Comparison of ENCODE assay signal across 1 cellular context in the genomic region with DNA sequence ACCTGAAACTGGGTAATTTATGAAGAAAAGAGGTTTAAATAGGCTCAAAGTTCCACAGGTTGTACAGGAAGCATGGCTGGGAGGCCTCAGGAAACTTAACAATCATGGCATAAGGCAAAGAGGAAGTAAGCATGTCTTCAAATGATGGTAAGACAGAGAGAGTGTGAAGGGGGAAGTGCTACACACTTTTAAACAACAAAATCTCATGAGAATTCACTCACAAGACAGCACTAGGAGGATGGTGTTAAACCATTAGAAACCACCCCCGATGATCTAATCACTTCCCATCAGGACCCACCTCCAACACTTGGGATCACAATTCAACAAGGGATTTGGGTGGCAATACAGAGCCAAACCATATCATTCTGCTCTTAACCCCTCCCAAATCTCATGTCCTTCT.
TF ChIP-seq lines count a peak whose summit lies in the region.

No MANE protein-coding gene starts in this region.

TF ChIP-seq in K562, 482 proteins besides CTCF, POLR2A, EP300 and RAD21 (continued from another document and continues in another):
- TF ChIP-seq, protein P1, sequence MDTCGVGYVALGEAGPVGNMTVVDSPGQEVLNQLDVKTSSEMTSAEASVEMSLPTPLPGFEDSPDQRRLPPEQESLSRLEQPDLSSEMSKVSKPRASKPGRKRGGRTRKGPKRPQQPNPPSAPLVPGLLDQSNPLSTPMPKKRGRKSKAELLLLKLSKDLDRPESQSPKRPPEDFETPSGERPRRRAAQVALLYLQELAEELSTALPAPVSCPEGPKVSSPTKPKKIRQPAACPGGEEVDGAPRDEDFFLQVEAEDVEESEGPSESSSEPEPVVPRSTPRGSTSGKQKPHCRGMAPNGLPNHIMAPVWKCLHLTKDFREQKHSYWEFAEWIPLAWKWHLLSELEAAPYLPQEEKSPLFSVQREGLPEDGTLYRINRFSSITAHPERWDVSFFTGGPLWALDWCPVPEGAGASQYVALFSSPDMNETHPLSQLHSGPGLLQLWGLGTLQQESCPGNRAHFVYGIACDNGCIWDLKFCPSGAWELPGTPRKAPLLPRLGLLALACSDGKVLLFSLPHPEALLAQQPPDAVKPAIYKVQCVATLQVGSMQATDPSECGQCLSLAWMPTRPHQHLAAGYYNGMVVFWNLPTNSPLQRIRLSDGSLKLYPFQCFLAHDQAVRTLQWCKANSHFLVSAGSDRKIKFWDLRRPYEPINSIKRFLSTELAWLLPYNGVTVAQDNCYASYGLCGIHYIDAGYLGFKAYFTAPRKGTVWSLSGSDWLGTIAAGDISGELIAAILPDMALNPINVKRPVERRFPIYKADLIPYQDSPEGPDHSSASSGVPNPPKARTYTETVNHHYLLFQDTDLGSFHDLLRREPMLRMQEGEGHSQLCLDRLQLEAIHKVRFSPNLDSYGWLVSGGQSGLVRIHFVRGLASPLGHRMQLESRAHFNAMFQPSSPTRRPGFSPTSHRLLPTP (IDR thresholded peaks at IDR 0.05; ENCODE audit: borderline replicate concordance, extremely low read depth, insufficient read length), result no peak
- TF ChIP-seq, protein P2, sequence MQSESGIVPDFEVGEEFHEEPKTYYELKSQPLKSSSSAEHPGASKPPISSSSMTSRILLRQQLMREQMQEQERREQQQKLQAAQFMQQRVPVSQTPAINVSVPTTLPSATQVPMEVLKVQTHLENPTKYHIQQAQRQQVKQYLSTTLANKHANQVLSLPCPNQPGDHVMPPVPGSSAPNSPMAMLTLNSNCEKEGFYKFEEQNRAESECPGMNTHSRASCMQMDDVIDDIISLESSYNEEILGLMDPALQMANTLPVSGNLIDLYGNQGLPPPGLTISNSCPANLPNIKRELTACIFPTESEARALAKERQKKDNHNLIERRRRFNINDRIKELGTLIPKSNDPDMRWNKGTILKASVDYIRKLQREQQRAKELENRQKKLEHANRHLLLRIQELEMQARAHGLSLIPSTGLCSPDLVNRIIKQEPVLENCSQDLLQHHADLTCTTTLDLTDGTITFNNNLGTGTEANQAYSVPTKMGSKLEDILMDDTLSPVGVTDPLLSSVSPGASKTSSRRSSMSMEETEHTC (IDR thresholded peaks at IDR 0.05), result no peak
- TF ChIP-seq SAFB (IDR thresholded peaks at IDR 0.05; ENCODE audit: borderline replicate concordance, low read depth, low read length), result no peak
- peak; percentile 56; the same call in 1 of the 2 replicates for TF ChIP-seq DMBX1 (CRISPR knock-in tag; IDR thresholded peaks at IDR 0.05; ENCODE audit: borderline replicate concordance)
- TF ChIP-seq U2AF2 (optimal IDR thresholded peaks at IDR 0.05; ENCODE audit: low read depth, low read length), result no peak
- no peak for TF ChIP-seq ZNF224 (CRISPR knock-in tag; IDR thresholded peaks at IDR 0.05)
- no peak for TF ChIP-seq FOS (IDR thresholded peaks at IDR 0.05; ENCODE audit: extremely low read depth, insufficient read length)
- peak; percentile 95 for TF ChIP-seq L3MBTL2 (IDR thresholded peaks at IDR 0.05)
- no peak for TF ChIP-seq GABPA (tag; conservative IDR thresholded peaks at IDR 0.05; ENCODE audit: low read depth)
- TF ChIP-seq, protein P3, sequence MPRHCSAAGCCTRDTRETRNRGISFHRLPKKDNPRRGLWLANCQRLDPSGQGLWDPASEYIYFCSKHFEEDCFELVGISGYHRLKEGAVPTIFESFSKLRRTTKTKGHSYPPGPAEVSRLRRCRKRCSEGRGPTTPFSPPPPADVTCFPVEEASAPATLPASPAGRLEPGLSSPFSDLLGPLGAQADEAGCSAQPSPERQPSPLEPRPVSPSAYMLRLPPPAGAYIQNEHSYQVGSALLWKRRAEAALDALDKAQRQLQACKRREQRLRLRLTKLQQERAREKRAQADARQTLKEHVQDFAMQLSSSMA (CRISPR knock-in tag; IDR thresholded peaks at IDR 0.05), result no peak
- TF ChIP-seq DIDO1 (tag; IDR thresholded peaks at IDR 0.05; ENCODE audit: low read depth), result no peak
- TF ChIP-seq, protein P4, sequence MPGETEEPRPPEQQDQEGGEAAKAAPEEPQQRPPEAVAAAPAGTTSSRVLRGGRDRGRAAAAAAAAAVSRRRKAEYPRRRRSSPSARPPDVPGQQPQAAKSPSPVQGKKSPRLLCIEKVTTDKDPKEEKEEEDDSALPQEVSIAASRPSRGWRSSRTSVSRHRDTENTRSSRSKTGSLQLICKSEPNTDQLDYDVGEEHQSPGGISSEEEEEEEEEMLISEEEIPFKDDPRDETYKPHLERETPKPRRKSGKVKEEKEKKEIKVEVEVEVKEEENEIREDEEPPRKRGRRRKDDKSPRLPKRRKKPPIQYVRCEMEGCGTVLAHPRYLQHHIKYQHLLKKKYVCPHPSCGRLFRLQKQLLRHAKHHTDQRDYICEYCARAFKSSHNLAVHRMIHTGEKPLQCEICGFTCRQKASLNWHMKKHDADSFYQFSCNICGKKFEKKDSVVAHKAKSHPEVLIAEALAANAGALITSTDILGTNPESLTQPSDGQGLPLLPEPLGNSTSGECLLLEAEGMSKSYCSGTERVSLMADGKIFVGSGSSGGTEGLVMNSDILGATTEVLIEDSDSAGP (CRISPR knock-in tag; IDR thresholded peaks at IDR 0.05), result no peak
- TF ChIP-seq, protein P5, sequence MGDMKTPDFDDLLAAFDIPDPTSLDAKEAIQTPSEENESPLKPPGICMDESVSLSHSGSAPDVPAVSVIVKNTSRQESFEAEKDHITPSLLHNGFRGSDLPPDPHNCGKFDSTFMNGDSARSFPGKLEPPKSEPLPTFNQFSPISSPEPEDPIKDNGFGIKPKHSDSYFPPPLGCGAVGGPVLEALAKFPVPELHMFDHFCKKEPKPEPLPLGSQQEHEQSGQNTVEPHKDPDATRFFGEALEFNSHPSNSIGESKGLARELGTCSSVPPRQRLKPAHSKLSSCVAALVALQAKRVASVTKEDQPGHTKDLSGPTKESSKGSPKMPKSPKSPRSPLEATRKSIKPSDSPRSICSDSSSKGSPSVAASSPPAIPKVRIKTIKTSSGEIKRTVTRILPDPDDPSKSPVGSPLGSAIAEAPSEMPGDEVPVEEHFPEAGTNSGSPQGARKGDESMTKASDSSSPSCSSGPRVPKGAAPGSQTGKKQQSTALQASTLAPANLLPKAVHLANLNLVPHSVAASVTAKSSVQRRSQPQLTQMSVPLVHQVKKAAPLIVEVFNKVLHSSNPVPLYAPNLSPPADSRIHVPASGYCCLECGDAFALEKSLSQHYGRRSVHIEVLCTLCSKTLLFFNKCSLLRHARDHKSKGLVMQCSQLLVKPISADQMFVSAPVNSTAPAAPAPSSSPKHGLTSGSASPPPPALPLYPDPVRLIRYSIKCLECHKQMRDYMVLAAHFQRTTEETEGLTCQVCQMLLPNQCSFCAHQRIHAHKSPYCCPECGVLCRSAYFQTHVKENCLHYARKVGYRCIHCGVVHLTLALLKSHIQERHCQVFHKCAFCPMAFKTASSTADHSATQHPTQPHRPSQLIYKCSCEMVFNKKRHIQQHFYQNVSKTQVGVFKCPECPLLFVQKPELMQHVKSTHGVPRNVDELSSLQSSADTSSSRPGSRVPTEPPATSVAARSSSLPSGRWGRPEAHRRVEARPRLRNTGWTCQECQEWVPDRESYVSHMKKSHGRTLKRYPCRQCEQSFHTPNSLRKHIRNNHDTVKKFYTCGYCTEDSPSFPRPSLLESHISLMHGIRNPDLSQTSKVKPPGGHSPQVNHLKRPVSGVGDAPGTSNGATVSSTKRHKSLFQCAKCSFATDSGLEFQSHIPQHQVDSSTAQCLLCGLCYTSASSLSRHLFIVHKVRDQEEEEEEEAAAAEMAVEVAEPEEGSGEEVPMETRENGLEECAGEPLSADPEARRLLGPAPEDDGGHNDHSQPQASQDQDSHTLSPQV (IDR thresholded peaks at IDR 0.05), result peak; percentile 64; the same call in 1 of the 2 replicates
- TF ChIP-seq BMI1 (IDR thresholded peaks at IDR 0.05; ENCODE audit: low read length), result no peak
- 0 out of 2 replicates have a peak, but pooled peaks have one; percentile 50 for TF ChIP-seq ELF1 (tag; IDR thresholded peaks at IDR 0.05)
- TF ChIP-seq, protein P6, sequence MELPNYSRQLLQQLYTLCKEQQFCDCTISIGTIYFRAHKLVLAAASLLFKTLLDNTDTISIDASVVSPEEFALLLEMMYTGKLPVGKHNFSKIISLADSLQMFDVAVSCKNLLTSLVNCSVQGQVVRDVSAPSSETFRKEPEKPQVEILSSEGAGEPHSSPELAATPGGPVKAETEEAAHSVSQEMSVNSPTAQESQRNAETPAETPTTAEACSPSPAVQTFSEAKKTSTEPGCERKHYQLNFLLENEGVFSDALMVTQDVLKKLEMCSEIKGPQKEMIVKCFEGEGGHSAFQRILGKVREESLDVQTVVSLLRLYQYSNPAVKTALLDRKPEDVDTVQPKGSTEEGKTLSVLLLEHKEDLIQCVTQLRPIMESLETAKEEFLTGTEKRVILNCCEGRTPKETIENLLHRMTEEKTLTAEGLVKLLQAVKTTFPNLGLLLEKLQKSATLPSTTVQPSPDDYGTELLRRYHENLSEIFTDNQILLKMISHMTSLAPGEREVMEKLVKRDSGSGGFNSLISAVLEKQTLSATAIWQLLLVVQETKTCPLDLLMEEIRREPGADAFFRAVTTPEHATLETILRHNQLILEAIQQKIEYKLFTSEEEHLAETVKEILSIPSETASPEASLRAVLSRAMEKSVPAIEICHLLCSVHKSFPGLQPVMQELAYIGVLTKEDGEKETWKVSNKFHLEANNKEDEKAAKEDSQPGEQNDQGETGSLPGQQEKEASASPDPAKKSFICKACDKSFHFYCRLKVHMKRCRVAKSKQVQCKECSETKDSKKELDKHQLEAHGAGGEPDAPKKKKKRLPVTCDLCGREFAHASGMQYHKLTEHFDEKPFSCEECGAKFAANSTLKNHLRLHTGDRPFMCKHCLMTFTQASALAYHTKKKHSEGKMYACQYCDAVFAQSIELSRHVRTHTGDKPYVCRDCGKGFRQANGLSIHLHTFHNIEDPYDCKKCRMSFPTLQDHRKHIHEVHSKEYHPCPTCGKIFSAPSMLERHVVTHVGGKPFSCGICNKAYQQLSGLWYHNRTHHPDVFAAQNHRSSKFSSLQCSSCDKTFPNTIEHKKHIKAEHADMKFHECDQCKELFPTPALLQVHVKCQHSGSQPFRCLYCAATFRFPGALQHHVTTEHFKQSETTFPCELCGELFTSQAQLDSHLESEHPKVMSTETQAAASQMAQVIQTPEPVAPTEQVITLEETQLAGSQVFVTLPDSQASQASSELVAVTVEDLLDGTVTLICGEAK (IDR thresholded peaks at IDR 0.05), result no peak
- TF ChIP-seq, protein P6 (CRISPR knock-in tag; IDR thresholded peaks at IDR 0.05), result no peak
- TF ChIP-seq TCFL5 (CRISPR knock-in tag; conservative IDR thresholded peaks at IDR 0.05), result no peak
- TF ChIP-seq ZNF431 (CRISPR knock-in tag; IDR thresholded peaks at IDR 0.05), result no peak
- TF ChIP-seq CC2D1A (IDR thresholded peaks at IDR 0.05), result peak; percentile 19; the same call in 1 of the 2 replicates
- no peak for TF ChIP-seq CHD4 (IDR thresholded peaks at IDR 0.05; ENCODE audit: insufficient read depth, insufficient replicate concordance, low read depth, low read length, poor library complexity, severe bottlenecking)
- TF ChIP-seq, protein P7, sequence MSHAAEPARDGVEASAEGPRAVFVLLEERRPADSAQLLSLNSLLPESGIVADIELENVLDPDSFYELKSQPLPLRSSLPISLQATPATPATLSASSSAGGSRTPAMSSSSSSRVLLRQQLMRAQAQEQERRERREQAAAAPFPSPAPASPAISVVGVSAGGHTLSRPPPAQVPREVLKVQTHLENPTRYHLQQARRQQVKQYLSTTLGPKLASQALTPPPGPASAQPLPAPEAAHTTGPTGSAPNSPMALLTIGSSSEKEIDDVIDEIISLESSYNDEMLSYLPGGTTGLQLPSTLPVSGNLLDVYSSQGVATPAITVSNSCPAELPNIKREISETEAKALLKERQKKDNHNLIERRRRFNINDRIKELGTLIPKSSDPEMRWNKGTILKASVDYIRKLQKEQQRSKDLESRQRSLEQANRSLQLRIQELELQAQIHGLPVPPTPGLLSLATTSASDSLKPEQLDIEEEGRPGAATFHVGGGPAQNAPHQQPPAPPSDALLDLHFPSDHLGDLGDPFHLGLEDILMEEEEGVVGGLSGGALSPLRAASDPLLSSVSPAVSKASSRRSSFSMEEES (CRISPR knock-in tag; IDR thresholded peaks at IDR 0.05), result no peak
- no peak for TF ChIP-seq ZNF589 (CRISPR knock-in tag; IDR thresholded peaks at IDR 0.05; ENCODE audit: low read depth)
- TF ChIP-seq SMARCB1 (IDR thresholded peaks at IDR 0.05; ENCODE audit: insufficient read length, low read depth), result no peak
- 0 out of 2 replicates have a peak, but pooled peaks have one; percentile 60 for TF ChIP-seq ZNF583 (CRISPR knock-in tag; IDR thresholded peaks at IDR 0.05)
- TF ChIP-seq JUND (IDR thresholded peaks at IDR 0.05; ENCODE audit: borderline replicate concordance, low read depth, low read length), result no peak
- no peak; the same call in 2 of the 3 replicates for TF ChIP-seq JUND (tag; IDR thresholded peaks at IDR 0.05; ENCODE audit: borderline replicate concordance, low read depth, low read length)
- TF ChIP-seq, protein P8, sequence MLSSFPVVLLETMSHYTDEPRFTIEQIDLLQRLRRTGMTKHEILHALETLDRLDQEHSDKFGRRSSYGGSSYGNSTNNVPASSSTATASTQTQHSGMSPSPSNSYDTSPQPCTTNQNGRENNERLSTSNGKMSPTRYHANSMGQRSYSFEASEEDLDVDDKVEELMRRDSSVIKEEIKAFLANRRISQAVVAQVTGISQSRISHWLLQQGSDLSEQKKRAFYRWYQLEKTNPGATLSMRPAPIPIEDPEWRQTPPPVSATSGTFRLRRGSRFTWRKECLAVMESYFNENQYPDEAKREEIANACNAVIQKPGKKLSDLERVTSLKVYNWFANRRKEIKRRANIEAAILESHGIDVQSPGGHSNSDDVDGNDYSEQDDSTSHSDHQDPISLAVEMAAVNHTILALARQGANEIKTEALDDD (IDR thresholded peaks at IDR 0.05), result no peak
- TF ChIP-seq MCM5 (IDR thresholded peaks at IDR 0.05; ENCODE audit: low read depth), result no peak
